In the genomic region with DNA sequence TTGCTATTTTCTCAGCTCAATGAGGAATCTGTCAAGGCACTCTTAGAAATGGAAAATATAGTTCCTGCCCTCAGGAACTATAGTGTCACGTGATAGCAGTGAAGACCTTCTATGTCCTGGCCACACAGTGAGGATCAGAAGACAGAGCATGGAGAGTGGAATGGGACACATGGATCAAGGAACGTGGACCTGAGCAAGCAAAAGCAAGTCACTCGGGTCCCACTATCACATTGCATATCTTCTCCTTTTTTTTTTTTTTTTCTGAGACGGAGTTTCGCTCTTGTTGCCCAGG, we compare ENCODE assay signal across 11 cellular contexts. TPM values are rescaled to one million over a fixed set of nuclear protein-coding genes. Genes with fewer than 3 reads are reported as not detected.
A peak's percentile ranks its signal among the peaks of the same experiment; 100 is the strongest.
DNase-seq lines count a peak whose midpoint lies in the region; ATAC-seq and TF ChIP-seq lines count a peak whose summit lies in the region.
"Had no signal": no experiment of that assay in that cellular context is flagged by ENCODE, and none has a peak within 500 bp of the region (broad histone marks: within the 10 kb centered on the region; RNA-seq: fewer than 3 reads in every experiment).

No MANE protein-coding gene starts in this region.

- no peaks in the 10 kb centered on the region for H3K27me3 ChIP-seq in BLaER1
- H3K27me3 ChIP-seq in HCT116 (ENCODE audit: insufficient read depth, low read length), result no peaks in the 10 kb centered on the region

- no peak overlapping the region for H3K4me3 Mint-ChIP-seq in activated naive CD8-positive, alpha-beta T cell treated with anti-CD3 and anti-CD28 coated beads for 36 hours
- peak overlapping the region in 1 of 3 experiments; percentile 39 for H3K4me3 Mint-ChIP-seq in nephron

- peaks cover 31% of the 10 kb centered on the region for H3K36me3 Mint-ChIP-seq in activated naive CD8-positive, alpha-beta T cell treated with anti-CD3 and anti-CD28 coated beads for 36 hours
- H3K36me3 Mint-ChIP-seq in nephron (ENCODE audit: low read depth), result peaks cover 20% of the 10 kb centered on the region

- intact Hi-C loops in HCT116 (cut with micrococcal nuclease), result no loop called here

- H4K20me1 ChIP-seq in BLaER1 (peaks cover 100% of the 10 kb centered on the region), HCT116 (ENCODE audit: insufficient read depth) (peaks cover 4% of the 10 kb centered on the region; the same call in 1 of the 2 replicates)

- TF ChIP-seq CTCF in HCT116 (IDR thresholded peaks at IDR 0.05 in 2 of 3, conservative IDR thresholded peaks at IDR 0.05 in 1 of 3; ENCODE audit: borderline replicate concordance in 1 of 3, insufficient read depth in 1 of 3, low read depth in 2 of 3, low read length in 2 of 3) (no peak), nephron (IDR thresholded peaks at IDR 0.05; ENCODE audit: unreplicated experiment in 3 of 3) (no peak)

- peak overlapping the region; percentile 40 for H3K27ac Mint-ChIP-seq in activated naive CD8-positive, alpha-beta T cell treated with anti-CD3 and anti-CD28 coated beads for 36 hours
- peak overlapping the region; percentile 35 to 74 (median 58) for H3K27ac Mint-ChIP-seq in nephron

- H3K36me3 ChIP-seq in BLaER1 (peaks cover 19% of the 10 kb centered on the region), HCT116 (ENCODE audit: control insufficient read depth in 1 of 2, insufficient read depth in 2 of 2, low read length in 2 of 2) (peaks cover 0 to 16% of the 10 kb centered on the region in 2 experiments; a peak in 1 of 4 replicates)

- peaks cover 100% of the 10 kb centered on the region for H3K4me1 ChIP-seq in BLaER1
- peaks cover 74 to 97% of the 10 kb centered on the region in 2 experiments for H3K4me1 ChIP-seq in HCT116 (ENCODE audit: control insufficient read depth in 1 of 2, insufficient read depth in 2 of 2, low read length in 2 of 2)

- no peaks in the 10 kb centered on the region for H3K9me3 ChIP-seq in BLaER1
- no peaks in the 10 kb centered on the region for H3K9me3 ChIP-seq in HCT116 (ENCODE audit: control insufficient read depth in 1 of 2, insufficient read depth in 1 of 2, low read depth in 1 of 2, low read length in 2 of 2)

- peaks cover 97% of the 10 kb centered on the region for H3K79me2 ChIP-seq in HCT116 (ENCODE audit: insufficient read depth, low read length)

- DNase-seq in HCT116 (ENCODE audit: low read depth, low spot score) (no peak), NCI-H345 (lab: John Stamatoyannopoulos, UW) (no peak), NCI-H526 (lab: John Stamatoyannopoulos, UW) (no peak)
- DNase-seq in activated naive CD8-positive, alpha-beta T cell treated with anti-CD3 and anti-CD28 coated beads for 36 hours, result no peak
- DNase-seq: left ventricle myocardium superior, NCI-H1930, nucleus accumbens had no signal

- POLR2A ChIA-PET in HCT116 (lab: Charles Lee), result interaction anchor here (0.6 to 1.3 kb wide), 2 partner anchors 10 to 20 kb away, joined by 3 to 4 read pairs; no protein-coding TSS in a partner anchor

- H3K4me1 Mint-ChIP-seq in activated naive CD8-positive, alpha-beta T cell treated with anti-CD3 and anti-CD28 coated beads for 36 hours, result peaks cover 90% of the 10 kb centered on the region
- peaks cover 94% of the 10 kb centered on the region for H3K4me1 Mint-ChIP-seq in nephron

- no peak overlapping the region for H3K4me3 ChIP-seq in BLaER1
- no peak overlapping the region for H3K4me3 ChIP-seq in HCT116 (replicated peaks in 1 of 2; ENCODE audit: low read depth in 1 of 2, low read length in 2 of 2)

- TF ChIP-seq POLR2A in HCT116 (IDR thresholded peaks at IDR 0.05; ENCODE audit: borderline replicate concordance, extremely low read depth, insufficient read depth, insufficient read length), result no peak

- H3K9ac ChIP-seq in BLaER1 (0 out of 2 replicates have a peak overlapping the region, but pooled peaks have one; percentile 60), HCT116 (ENCODE audit: low read length) (peak overlapping the region; percentile 30)

- TF ChIP-seq RAD21 in HCT116 (IDR thresholded peaks at IDR 0.05; ENCODE audit: low read depth), result no peak

- BruUV-seq in HCT116 (replicated peaks; lab: Mats Ljungman, UMichigan), result no TSS peak

- peak overlapping the region; percentile 94 for H3K4me2 ChIP-seq in BLaER1
- peak overlapping the region; percentile 15; the same call in 1 of the 2 replicates for H3K4me2 ChIP-seq in HCT116 (ENCODE audit: low read length)

- no peaks in the 10 kb centered on the region for H3K27me3 Mint-ChIP-seq in activated naive CD8-positive, alpha-beta T cell treated with anti-CD3 and anti-CD28 coated beads for 36 hours
- peaks cover 4% of the 10 kb centered on the region for H3K27me3 Mint-ChIP-seq in nephron (ENCODE audit: low read depth)

- H3K9me3 Mint-ChIP-seq in activated naive CD8-positive, alpha-beta T cell treated with anti-CD3 and anti-CD28 coated beads for 36 hours, result peaks cover 2% of the 10 kb centered on the region
- no peaks in the 10 kb centered on the region for H3K9me3 Mint-ChIP-seq in nephron

- H3K27ac ChIP-seq in BLaER1 (peak overlapping the region; percentile 66; the same call in 1 of the 2 replicates), HCT116 (ENCODE audit: low read depth, low read length) (no peak overlapping the region)

- no peak overlapping the region for H2AFZ ChIP-seq in HCT116 (ENCODE audit: low read depth, low read length, poor library complexity, severe bottlenecking)

- no peak for ATAC-seq in HCT116
- no peak for ATAC-seq in GM19328 (IDR thresholded peaks at IDR 0.05; ENCODE audit: unreplicated experiment)
- no peak for ATAC-seq in GM21576 (IDR thresholded peaks at IDR 0.05; ENCODE audit: unreplicated experiment)

- CTCF ChIA-PET in HCT116 (lab: Charles Lee), result no interaction called here

- RAD21 ChIA-PET in HCT116 (lab: Charles Lee; ENCODE audit: low non-redundant PET in 1 of 2, low total read pairs in 2 of 2, uncharacterized antibody in 2 of 2, unreplicated experiment in 2 of 2), result no interaction called here

- no peaks in the 10 kb centered on the region for H3K9me2 ChIP-seq in HCT116 (ENCODE audit: insufficient read depth)

TF ChIP-seq in HCT116, 20 proteins besides CTCF, POLR2A, EP300 and RAD21:
- no peak for TF ChIP-seq ZFX (IDR thresholded peaks at IDR 0.05)
- TF ChIP-seq REST (IDR thresholded peaks at IDR 0.05; ENCODE audit: low read depth), result no peak
- no peak for TF ChIP-seq CBX3 (IDR thresholded peaks at IDR 0.05; ENCODE audit: low read depth)

RNA-seq across cellular contexts. Expression of gene SMAD3, which starts 21.2 kb away (rescaled TPM):
- total RNA-seq in HCT116 (2021; ENCODE audit: unreplicated experiment), result 89.2 TPM
- 54.4 and 57.6 TPM in 2 replicates for polyA plus RNA-seq in HCT116 (2012)
- 10 to 100 TPM; 15.7 to 16.4 TPM for total RNA-seq in activated naive CD8-positive, alpha-beta T cell treated with anti-CD3 and anti-CD28 coated beads for 36 hours
